ENCODE assay signal across 8 cellular contexts in the genomic region with DNA sequence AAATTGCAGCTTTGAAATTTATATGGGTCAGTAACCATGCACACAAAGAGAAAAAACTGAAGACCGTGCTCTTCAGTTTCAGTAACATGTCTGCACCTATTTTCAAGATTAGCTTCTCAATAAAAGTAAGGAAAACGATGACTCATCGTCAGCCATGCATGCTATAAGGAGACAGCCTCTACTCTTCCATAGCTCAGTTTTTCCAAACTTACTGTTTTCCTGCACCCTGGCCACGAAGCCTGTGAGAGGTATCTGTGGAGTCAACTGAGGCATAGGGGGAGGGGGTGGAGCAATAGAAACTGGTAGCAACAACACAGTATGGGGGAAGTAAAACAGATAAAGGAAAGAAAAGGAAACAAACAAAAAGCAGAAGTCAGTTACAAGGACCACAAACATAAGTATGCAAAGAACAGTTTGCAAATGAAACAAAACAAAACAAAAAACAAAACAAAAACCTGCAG. TPM values are rescaled to one million over a fixed set of nuclear protein-coding genes. Genes with fewer than 3 reads are reported as not detected.
DNase-seq lines count a peak whose midpoint lies in the region; ATAC-seq and TF ChIP-seq lines count a peak whose summit lies in the region.

No MANE protein-coding gene starts in this region.

- H3K4me2 ChIP-seq in neural progenitor cell: peak overlapping the region; percentile 23

- H3K36me3 Mint-ChIP-seq in activated T-helper 17 cell treated with anti-CD3 and anti-CD28 coated beads, Interleukin-2, amount 50 U/mL, for 72 hours (ENCODE audit: low read depth): peaks cover 76% of the 10 kb centered on the region
- peaks cover 2% of the 10 kb centered on the region for H3K36me3 Mint-ChIP-seq in neural progenitor cell

- peak; percentile 20 for DNase-seq in DMS53 treated with DMSO at 0.1 percent for 48 hours (lab: John Stamatoyannopoulos, UW; ENCODE audit: unreplicated experiment)
- DNase-seq in neural progenitor cell (ENCODE audit: low spot score): peak; percentile 7
- no peak for DNase-seq in NCI-H82 treated with DMSO at 0.1 percent for 48 hours (lab: John Stamatoyannopoulos, UW; ENCODE audit: unreplicated experiment)
- no peak for DNase-seq in islet precursor cell
- no peak for DNase-seq in activated CD4-positive, alpha-beta T cell treated with anti-CD3 and anti-CD28 coated beads, Interleukin-2, amount 50 U/mL, for 1 hour

- H4K20me1 ChIP-seq in neural progenitor cell (ENCODE audit: low read depth): no peaks in the 10 kb centered on the region

- peak; percentile 92 for ATAC-seq in GM21390 (IDR thresholded peaks at IDR 0.05; ENCODE audit: unreplicated experiment)
- ATAC-seq in HG03520 (IDR thresholded peaks at IDR 0.05; ENCODE audit: unreplicated experiment): peak; percentile 96
- no peak for ATAC-seq in activated T-helper 17 cell treated with anti-CD3 and anti-CD28 coated beads, Interleukin-2, amount 50 U/mL, for 72 hours (replicated peaks)

- H3K9me3 ChIP-seq in neural progenitor cell (ENCODE audit: low read depth): no peaks in the 10 kb centered on the region

- H3K27me3 ChIP-seq in neural progenitor cell: no peaks in the 10 kb centered on the region

- no peak overlapping the region for H3K9ac ChIP-seq in neural progenitor cell

- no peak overlapping the region for H3K4me3 ChIP-seq in neural progenitor cell

- no peak for TF ChIP-seq CTCF in neural progenitor cell (IDR thresholded peaks at IDR 0.05)

- no peaks in the 10 kb centered on the region for H3K9me3 Mint-ChIP-seq in activated T-helper 17 cell treated with anti-CD3 and anti-CD28 coated beads, Interleukin-2, amount 50 U/mL, for 72 hours
- H3K9me3 Mint-ChIP-seq in neural progenitor cell: no peaks in the 10 kb centered on the region

- H3K4me3 Mint-ChIP-seq in activated T-helper 17 cell treated with anti-CD3 and anti-CD28 coated beads, Interleukin-2, amount 50 U/mL, for 72 hours: no peak overlapping the region
- no peak overlapping the region for H3K4me3 Mint-ChIP-seq in neural progenitor cell

- H3K79me2 ChIP-seq in neural progenitor cell (ENCODE audit: low read depth): no peaks in the 10 kb centered on the region

- peaks cover 10% of the 10 kb centered on the region for H3K36me3 ChIP-seq in neural progenitor cell

- peak overlapping the region; percentile 28 for H3K27ac Mint-ChIP-seq in activated T-helper 17 cell treated with anti-CD3 and anti-CD28 coated beads, Interleukin-2, amount 50 U/mL, for 72 hours
- no peak overlapping the region for H3K27ac Mint-ChIP-seq in neural progenitor cell

- H3K4me1 Mint-ChIP-seq in activated T-helper 17 cell treated with anti-CD3 and anti-CD28 coated beads, Interleukin-2, amount 50 U/mL, for 72 hours: peaks cover 5% of the 10 kb centered on the region
- H3K4me1 Mint-ChIP-seq in neural progenitor cell: peaks cover 8% of the 10 kb centered on the region

- no peak overlapping the region for H2AFZ ChIP-seq in neural progenitor cell (replicated peaks)

- peaks cover 26% of the 10 kb centered on the region for H3K4me1 ChIP-seq in neural progenitor cell

- H3K27ac ChIP-seq in neural progenitor cell: peak overlapping the region; percentile 60

- peaks cover 6% of the 10 kb centered on the region for H3F3A ChIP-seq in neural progenitor cell (ENCODE audit: low read depth)

- no peaks in the 10 kb centered on the region for H3K27me3 Mint-ChIP-seq in activated T-helper 17 cell treated with anti-CD3 and anti-CD28 coated beads, Interleukin-2, amount 50 U/mL, for 72 hours
- H3K27me3 Mint-ChIP-seq in neural progenitor cell (ENCODE audit: insufficient read depth, low read depth): peaks cover under 1% of the 10 kb centered on the region

RNA-seq across cellular contexts. Expression of a gene that starts 58.0 kb away (rescaled TPM):
- total RNA-seq in activated T-helper 17 cell treated with anti-CD3 and anti-CD28 coated beads, Interleukin-2, amount 50 U/mL, for 72 hours: 10 to 100 TPM; 10.9 to 32.1 TPM
- 15.0 and 17.2 TPM in 2 replicates for total RNA-seq in neural progenitor cell (ENCODE audit: low replicate concordance)

Comparison
In these comparisons a context has a peak if more than half of its experiments do, and no peak if none do; other contexts are left out.
1. DNase-seq: peak in DMS53 treated with DMSO at 0.1 percent for 48 hours (single experiment) and neural progenitor cell (single experiment); none in NCI-H82 treated with DMSO at 0.1 percent for 48 hours (single experiment), islet precursor cell (single experiment) and activated CD4-positive, alpha-beta T cell treated with anti-CD3 and anti-CD28 coated beads, Interleukin-2, amount 50 U/mL, for 1 hour (single experiment).